In the genomic region with DNA sequence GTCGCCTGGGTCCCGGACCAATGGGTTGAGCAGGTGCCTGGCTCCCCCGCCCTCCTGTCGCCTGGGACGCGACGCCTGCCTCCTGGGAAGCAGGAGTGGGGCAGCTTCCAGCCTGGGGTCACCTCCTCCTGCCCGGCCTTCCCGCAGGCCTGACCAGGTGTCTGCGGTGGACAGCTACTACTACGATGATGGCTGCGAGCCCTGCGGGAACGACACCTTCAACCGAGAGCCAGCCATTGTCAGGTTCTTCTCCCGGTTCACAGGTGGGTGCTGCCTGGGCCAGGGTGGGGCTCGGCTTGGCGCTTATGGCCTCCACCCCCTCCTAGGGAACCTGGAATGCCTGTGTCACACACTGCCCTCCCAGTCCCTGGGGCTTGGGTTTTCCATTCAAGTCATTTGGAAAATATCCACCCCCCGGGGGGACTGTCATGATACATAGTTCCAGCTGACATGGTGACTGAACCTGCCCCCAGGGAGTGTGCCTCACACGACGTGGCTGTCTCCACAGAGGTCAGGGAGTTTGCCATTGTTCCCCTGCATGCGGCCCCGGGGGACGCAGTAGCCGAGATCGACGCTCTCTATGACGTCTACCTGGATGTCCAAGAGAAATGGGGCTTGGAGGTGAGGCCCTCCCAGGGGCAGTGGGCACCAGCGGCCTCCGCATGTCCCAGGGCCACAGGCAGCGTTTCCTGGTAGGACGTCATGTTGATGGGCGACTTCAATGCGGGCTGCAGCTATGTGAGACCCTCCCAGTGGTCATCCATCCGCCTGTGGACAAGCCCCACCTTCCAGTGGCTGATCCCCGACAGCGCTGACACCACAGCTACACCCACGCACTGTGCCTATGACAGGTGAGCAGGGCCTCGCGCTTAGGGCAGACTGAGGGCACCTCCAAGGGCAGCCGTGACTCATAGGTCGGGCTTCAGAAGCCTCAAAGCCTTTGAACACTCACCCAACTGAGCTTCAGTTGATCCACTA, we compare ENCODE assay signal across 13 cellular contexts. TPM values are rescaled to one million over a fixed set of nuclear protein-coding genes. Genes with fewer than 3 reads are reported as not detected.
A peak's percentile ranks its signal among the peaks of the same experiment; 100 is the strongest.
DNase-seq lines count a peak whose midpoint lies in the region; TF ChIP-seq lines count a peak whose summit lies in the region.
"Had no signal": no experiment of that assay in that cellular context is flagged by ENCODE, and none has a peak within 500 bp of the region (broad histone marks: within the 10 kb centered on the region; RNA-seq: fewer than 3 reads in every experiment).

No MANE protein-coding gene starts in this region.

- no peak for TF ChIP-seq POLR2A in Peyer's patch (IDR thresholded peaks at IDR 0.05)

- H3K4me3 ChIP-seq in Peyer's patch = peak overlapping the region in 2 of 4 donors; percentile 61 to 66
- H3K4me3 ChIP-seq: coronary artery, GM12878 had no signal

- H3K9me3 Mint-ChIP-seq in T-helper 2 cell treated with Interferon-gamma antibody and Interleukin-4, amounts not matched to agents 5 μg/mL and 100 μg/mL, for 36 hours = no peaks in the 10 kb centered on the region
- no peaks in the 10 kb centered on the region for H3K9me3 Mint-ChIP-seq in activated T-helper 1 cell treated with anti-CD3 and anti-CD28 coated beads, Interleukin-12 subunit alpha, Interleukin-12 subunit beta, Interleukin-2, Interleukin-4 antibody, amounts not matched to agents 30 ng/mL and 10 ng/mL and 1 ng/mL, durations not matched to agents 14 hours and 24 hours and 36 hours
- H3K9me3 Mint-ChIP-seq: immature natural killer cell had no signal

- no peak overlapping the region for H3K27ac Mint-ChIP-seq in T-helper 2 cell treated with Interferon-gamma antibody and Interleukin-4, amounts not matched to agents 5 μg/mL and 100 μg/mL, for 36 hours
- H3K27ac Mint-ChIP-seq in activated T-helper 1 cell treated with anti-CD3 and anti-CD28 coated beads, Interleukin-12 subunit alpha, Interleukin-12 subunit beta, Interleukin-2, Interleukin-4 antibody, amounts not matched to agents 30 ng/mL and 10 ng/mL and 1 ng/mL, durations not matched to agents 14 hours and 24 hours and 36 hours = no peak overlapping the region

- no peak for TF ChIP-seq CTCF in Peyer's patch (IDR thresholded peaks at IDR 0.05)

- H3K27me3 ChIP-seq in Peyer's patch = no peaks in the 10 kb centered on the region

- intact Hi-C loops in activated T-helper 1 cell treated with anti-CD3 and anti-CD28 coated beads, Interleukin-12 subunit alpha, Interleukin-12 subunit beta, Interleukin-2, Interleukin-4 antibody, amounts not matched to agents 30 ng/mL and 10 ng/mL and 1 ng/mL, durations not matched to agents 14 hours and 24 hours and 36 hours (cut with micrococcal nuclease) = no loop called here

- H3K9me3 ChIP-seq in Peyer's patch = no peaks in the 10 kb centered on the region

- H3K4me1 ChIP-seq in Peyer's patch = peaks cover 0 to 4% (median 0%) of the 10 kb centered on the region in 4 donors

- H3K4me3 Mint-ChIP-seq in T-helper 2 cell treated with Interferon-gamma antibody and Interleukin-4, amounts not matched to agents 5 μg/mL and 100 μg/mL, for 36 hours = no peak overlapping the region
- no peak overlapping the region for H3K4me3 Mint-ChIP-seq in activated T-helper 1 cell treated with anti-CD3 and anti-CD28 coated beads, Interleukin-12 subunit alpha, Interleukin-12 subunit beta, Interleukin-2, Interleukin-4 antibody, amounts not matched to agents 30 ng/mL and 10 ng/mL and 1 ng/mL, durations not matched to agents 14 hours and 24 hours and 36 hours
- H3K4me3 Mint-ChIP-seq: immature natural killer cell had no signal

- peak overlapping the region in 3 of 4 donors; percentile 32 to 96 (median 49) for H3K27ac ChIP-seq in Peyer's patch
- H3K27ac ChIP-seq: coronary artery had no signal

- H3K27me3 Mint-ChIP-seq in T-helper 2 cell treated with Interferon-gamma antibody and Interleukin-4, amounts not matched to agents 5 μg/mL and 100 μg/mL, for 36 hours (ENCODE audit: low read depth) = no peaks in the 10 kb centered on the region
- H3K27me3 Mint-ChIP-seq in activated T-helper 1 cell treated with anti-CD3 and anti-CD28 coated beads, Interleukin-12 subunit alpha, Interleukin-12 subunit beta, Interleukin-2, Interleukin-4 antibody, amounts not matched to agents 30 ng/mL and 10 ng/mL and 1 ng/mL, durations not matched to agents 14 hours and 24 hours and 36 hours (ENCODE audit: insufficient read depth) = no peaks in the 10 kb centered on the region

- H3K36me3 Mint-ChIP-seq in T-helper 2 cell treated with Interferon-gamma antibody and Interleukin-4, amounts not matched to agents 5 μg/mL and 100 μg/mL, for 36 hours (ENCODE audit: low read depth) = peaks cover 37% of the 10 kb centered on the region
- peaks cover 30% of the 10 kb centered on the region for H3K36me3 Mint-ChIP-seq in activated T-helper 1 cell treated with anti-CD3 and anti-CD28 coated beads, Interleukin-12 subunit alpha, Interleukin-12 subunit beta, Interleukin-2, Interleukin-4 antibody, amounts not matched to agents 30 ng/mL and 10 ng/mL and 1 ng/mL, durations not matched to agents 14 hours and 24 hours and 36 hours (ENCODE audit: low read depth)

- DNase-seq in DMS53 (lab: John Stamatoyannopoulos, UW) (peak; percentile 12), DMS53 treated with DMSO at 0.1 percent for 48 hours (lab: John Stamatoyannopoulos, UW; ENCODE audit: unreplicated experiment) (no peak), Peyer's patch (peak in 2 of 3 donors; percentile 70 to 76), iris pigment epithelial cell (ENCODE audit: low read depth) (peak; percentile 20), NCI-H128 (lab: John Stamatoyannopoulos, UW; ENCODE audit: unreplicated experiment) (no peak)
- peak; percentile 68 for DNase-seq in stimulated activated CD4-positive, alpha-beta T cell treated with anti-CD3 and anti-CD28 coated beads, Interleukin-1b, Interleukin-23, amount 100 ng/mL, for 48 hours
- DNase-seq in T-helper 2 cell treated with Interferon-gamma antibody and Interleukin-4, amounts not matched to agents 5 μg/mL and 100 μg/mL, for 36 hours (ENCODE audit: low spot score) = no peak
- DNase-seq in activated T-helper 1 cell treated with anti-CD3 and anti-CD28 coated beads, Interleukin-12 subunit alpha, Interleukin-12 subunit beta, Interleukin-2, Interleukin-4 antibody, amounts not matched to agents 30 ng/mL and 10 ng/mL and 1 ng/mL, durations not matched to agents 14 hours and 24 hours and 36 hours (ENCODE audit: low spot score) = no peak
- DNase-seq: immature natural killer cell, OCI-M1, T1000 had no signal

- H3K4me1 Mint-ChIP-seq in T-helper 2 cell treated with Interferon-gamma antibody and Interleukin-4, amounts not matched to agents 5 μg/mL and 100 μg/mL, for 36 hours (ENCODE audit: low read depth) = peaks cover 12% of the 10 kb centered on the region
- H3K4me1 Mint-ChIP-seq in activated T-helper 1 cell treated with anti-CD3 and anti-CD28 coated beads, Interleukin-12 subunit alpha, Interleukin-12 subunit beta, Interleukin-2, Interleukin-4 antibody, amounts not matched to agents 30 ng/mL and 10 ng/mL and 1 ng/mL, durations not matched to agents 14 hours and 24 hours and 36 hours (ENCODE audit: low read depth) = peaks cover 16% of the 10 kb centered on the region

- peaks cover 0 to 74% (median 3%) of the 10 kb centered on the region in 3 donors for H3K36me3 ChIP-seq in Peyer's patch

RNA-seq across cellular contexts. Expression of a gene that starts 2.3 kb away (rescaled TPM):
- 100 to 1,000 TPM in 3 of 4 donors, 10 to 100 TPM in 1; 80.9 to 773 (median 653) TPM for total RNA-seq in Peyer's patch
- total RNA-seq in activated T-helper 1 cell treated with anti-CD3 and anti-CD28 coated beads, Interleukin-12 subunit alpha, Interleukin-12 subunit beta, Interleukin-2, Interleukin-4 antibody, amounts not matched to agents 30 ng/mL and 10 ng/mL and 1 ng/mL, durations not matched to agents 14 hours and 24 hours and 36 hours = 10.0 and 12.5 TPM in 2 replicates

RNA-seq across cellular contexts. Expression of a gene that starts 45.4 kb away (rescaled TPM):
- 10 to 100 TPM in 3 of 4 donors, 1 to 10 TPM in 1; 6.5 to 13.4 (median 12.8) TPM for total RNA-seq in Peyer's patch
- total RNA-seq in activated T-helper 1 cell treated with anti-CD3 and anti-CD28 coated beads, Interleukin-12 subunit alpha, Interleukin-12 subunit beta, Interleukin-2, Interleukin-4 antibody, amounts not matched to agents 30 ng/mL and 10 ng/mL and 1 ng/mL, durations not matched to agents 14 hours and 24 hours and 36 hours = 10.3 and 10.8 TPM in 2 replicates

Comparison
In these comparisons a context has a peak if more than half of its experiments do, and no peak if none do; other contexts are left out.
1. DNase-seq: peak in DMS53 (single experiment), Peyer's patch (2 of 3), iris pigment epithelial cell (single experiment) and stimulated activated CD4-positive, alpha-beta T cell treated with anti-CD3 and anti-CD28 coated beads, Interleukin-1b, Interleukin-23, amount 100 ng/mL, for 48 hours (single experiment); none in DMS53 treated with DMSO at 0.1 percent for 48 hours (single experiment), T-helper 2 cell treated with Interferon-gamma antibody and Interleukin-4, amounts not matched to agents 5 μg/mL and 100 μg/mL, for 36 hours (single experiment), activated T-helper 1 cell treated with anti-CD3 and anti-CD28 coated beads, Interleukin-12 subunit alpha, Interleukin-12 subunit beta, Interleukin-2, Interleukin-4 antibody, amounts not matched to agents 30 ng/mL and 10 ng/mL and 1 ng/mL, durations not matched to agents 14 hours and 24 hours and 36 hours (single experiment) and NCI-H128 (single experiment).